Comparison of ENCODE assay signal across 9 cellular contexts in genomic region chr7:28178537-28178936, GRCh38. TPM values are rescaled to one million over a fixed set of nuclear protein-coding genes. Genes with fewer than 3 reads are reported as not detected.
DNase-seq lines count a peak whose midpoint lies in the region; ATAC-seq, FAIRE-seq and TF ChIP-seq lines count a peak whose summit lies in the region.
"Had no signal": no experiment of that assay in that cellular context is flagged by ENCODE, and none has a peak within 500 bp of the region (broad histone marks: within the 10 kb centered on the region; RNA-seq: fewer than 3 reads in every experiment).

No MANE protein-coding gene starts in this region.

- TF ChIP-seq CTCF in PC-3 (conservative IDR thresholded peaks at IDR 0.05; ENCODE audit: low read depth, low read length) (no peak), endothelial cell of umbilical vein (IDR thresholded peaks at IDR 0.05; ENCODE audit: extremely low read depth in 1 of 2, insufficient read depth in 1 of 2, low read depth in 1 of 2, low read length in 2 of 2) (no peak), MM.1S (IDR thresholded peaks at IDR 0.05; ENCODE audit: low read length) (no peak)

- no peak overlapping the region for H3K27ac ChIP-seq in PC-3 (ENCODE audit: low read length)
- no peak overlapping the region for H3K27ac ChIP-seq in endothelial cell of umbilical vein (ENCODE audit: insufficient read depth, low read depth, low read length)
- H3K27ac ChIP-seq in MM.1S (ENCODE audit: low read length): no peak overlapping the region

- POLR2A ChIA-PET in PC-3 (lab: Charles Lee; ENCODE audit: unreplicated experiment): no interaction called here
- POLR2A ChIA-PET in endothelial cell of umbilical vein (lab: Charles Lee): no interaction called here

- DNase-seq in PC-3 (peak; percentile 35), endothelial cell of umbilical vein (ENCODE audit: low read depth, low spot score) (no peak), retina (peak; percentile 13), HK-2 (ENCODE audit: unreplicated experiment) (no peak), MM.1S (no peak), NCI-H345 treated with DMSO at 0.1 percent for 48 hours (lab: John Stamatoyannopoulos, UW; ENCODE audit: unreplicated experiment) (no peak)
- DNase-seq: NCI-H1694 had no signal

- H3K9me3 ChIP-seq in ES-I3 (ENCODE audit: control insufficient read depth, insufficient read depth, low read length) (no peaks in the 10 kb centered on the region), PC-3 (ENCODE audit: low read length) (no peaks in the 10 kb centered on the region), endothelial cell of umbilical vein (replicated peaks; ENCODE audit: control insufficient read depth, insufficient read depth, low read length) (no peaks in the 10 kb centered on the region), MM.1S (replicated peaks; ENCODE audit: insufficient read depth, low read length) (no peaks in the 10 kb centered on the region)

- intact Hi-C loops in PC-3 (cut with micrococcal nuclease) (no loop called here), endothelial cell of umbilical vein (cut with micrococcal nuclease) (no loop called here)

- FAIRE-seq in endothelial cell of umbilical vein (lab: Jason Lieb, UNC): peak; percentile 38

- ATAC-seq in PC-3: no peak
- ATAC-seq in HG02759 (IDR thresholded peaks at IDR 0.05; ENCODE audit: unreplicated experiment): no peak

- CTCF ChIA-PET in PC-3 (lab: Charles Lee): interaction anchor here (0.5 kb wide), 1 partner anchor 1492 kb away, joined by 3 read pairs; no protein-coding TSS in a partner anchor
- CTCF ChIA-PET in endothelial cell of umbilical vein (lab: Charles Lee): no interaction called here

- H3K4me3 ChIP-seq in PC-3 (ENCODE audit: low read length): peak overlapping the region; percentile 79
- peak overlapping the region in 1 of 3 experiments; percentile 61 for H3K4me3 ChIP-seq in endothelial cell of umbilical vein (replicated peaks in 1 of 3; ENCODE audit: insufficient read depth in 1 of 3, low read depth in 1 of 3, low read length in 3 of 3)
- no peak overlapping the region for H3K4me3 ChIP-seq in MM.1S (ENCODE audit: low read length)

- H3K4me1 ChIP-seq in ES-I3 (ENCODE audit: insufficient read depth, low read length): peaks cover 26% of the 10 kb centered on the region; the same call in 1 of the 2 replicates
- peaks cover 12% of the 10 kb centered on the region for H3K4me1 ChIP-seq in PC-3 (ENCODE audit: insufficient read depth, low read length)
- H3K4me1 ChIP-seq in endothelial cell of umbilical vein (ENCODE audit: control insufficient read depth, extremely low read depth, insufficient read depth, low read length): peaks cover 12% of the 10 kb centered on the region
- H3K4me1 ChIP-seq in MM.1S (ENCODE audit: low read length): peaks cover 26% of the 10 kb centered on the region

- TF ChIP-seq POLR2A in endothelial cell of umbilical vein (IDR thresholded peaks at IDR 0.05; ENCODE audit: low read depth, low read length): no peak

- H3K4me2 ChIP-seq in PC-3 (ENCODE audit: low read length) (peak overlapping the region; percentile 92), endothelial cell of umbilical vein (ENCODE audit: insufficient read depth, low read length) (peak overlapping the region; percentile 72), MM.1S (ENCODE audit: low read depth, low read length) (no peak overlapping the region)

- no peaks in the 10 kb centered on the region for H3K9me1 ChIP-seq in endothelial cell of umbilical vein (replicated peaks; ENCODE audit: control insufficient read depth, extremely low read depth, insufficient read depth, low read length)

- no peaks in the 10 kb centered on the region for H3K27me3 ChIP-seq in PC-3 (ENCODE audit: low read length)
- no peaks in the 10 kb centered on the region for H3K27me3 ChIP-seq in endothelial cell of umbilical vein (ENCODE audit: control insufficient read depth in 2 of 2, insufficient read depth in 2 of 2, low read length in 2 of 2)
- H3K27me3 ChIP-seq in MM.1S (replicated peaks; ENCODE audit: insufficient read depth, low read length): no peaks in the 10 kb centered on the region

- H3K9me2 ChIP-seq in PC-3 (replicated peaks; ENCODE audit: low read length) (no peaks in the 10 kb centered on the region), MM.1S (replicated peaks; ENCODE audit: insufficient read depth, low read length) (no peaks in the 10 kb centered on the region)

- dilution Hi-C loops in endothelial cell of umbilical vein (cut with MboI; ENCODE audit: extremely low pct_ligation_motif_present, low sequenced_read_pairs): no loop called here

- H3K9ac ChIP-seq in ES-I3 (ENCODE audit: low read depth, low read length) (peak overlapping the region; percentile 66; the same call in 1 of the 2 replicates), PC-3 (ENCODE audit: low read length) (peak overlapping the region; percentile 60; the same call in 1 of the 2 replicates), endothelial cell of umbilical vein (replicated peaks; ENCODE audit: extremely low read depth, insufficient read depth, low read length) (peak overlapping the region; percentile 62), MM.1S (ENCODE audit: low read length) (no peak overlapping the region)

- H4K20me1 ChIP-seq in PC-3 (ENCODE audit: low read length) (no peaks in the 10 kb centered on the region), endothelial cell of umbilical vein (replicated peaks; ENCODE audit: control insufficient read depth, extremely low read depth, insufficient read depth, low read length) (no peaks in the 10 kb centered on the region), MM.1S (ENCODE audit: insufficient read depth, low read length) (no peaks in the 10 kb centered on the region)

- H2AFZ ChIP-seq in PC-3 (ENCODE audit: low read length) (peak overlapping the region; percentile 79), endothelial cell of umbilical vein (ENCODE audit: low read depth, low read length) (peak overlapping the region; percentile 33), MM.1S (ENCODE audit: low read length) (no peak overlapping the region)

- no TSS peak for BruUV-seq in PC-3 (replicated peaks; lab: Mats Ljungman, UMichigan)
- no TSS peak for BruUV-seq in endothelial cell of umbilical vein (replicated peaks; lab: Mats Ljungman, UMichigan)

- peaks cover 17% of the 10 kb centered on the region; the same call in 1 of the 2 replicates for H3K79me2 ChIP-seq in PC-3 (ENCODE audit: low read length)
- peaks cover 21% of the 10 kb centered on the region for H3K79me2 ChIP-seq in endothelial cell of umbilical vein (ENCODE audit: control insufficient read depth, insufficient read depth, low read length)
- no peaks in the 10 kb centered on the region for H3K79me2 ChIP-seq in MM.1S (ENCODE audit: low read length)

- H3K36me3 ChIP-seq in ES-I3 (ENCODE audit: insufficient read depth, low read length): no peaks in the 10 kb centered on the region
- no peaks in the 10 kb centered on the region for H3K36me3 ChIP-seq in PC-3 (ENCODE audit: low read depth, low read length)
- no peaks in the 10 kb centered on the region for H3K36me3 ChIP-seq in endothelial cell of umbilical vein (ENCODE audit: control insufficient read depth in 2 of 2, extremely low read depth in 1 of 2, insufficient read depth in 2 of 2, low read length in 2 of 2)
- H3K36me3 ChIP-seq in MM.1S (replicated peaks; ENCODE audit: insufficient read depth, low read length): no peaks in the 10 kb centered on the region

- H3F3A ChIP-seq in PC-3 (ENCODE audit: low read length, unreplicated experiment): no peaks in the 10 kb centered on the region
- 0 out of 2 replicates have a peak, but pooled peaks cover 14% of the 10 kb centered on the region for H3F3A ChIP-seq in MM.1S (ENCODE audit: insufficient read depth, low read length)

TF ChIP-seq in endothelial cell of umbilical vein, 7 proteins besides CTCF, POLR2A, EP300 and RAD21:
- TF ChIP-seq MAX (IDR thresholded peaks at IDR 0.05; ENCODE audit: insufficient read depth, insufficient read length) (no peak), POLR2AphosphoS5 (IDR thresholded peaks at IDR 0.05; ENCODE audit: insufficient read depth, low read depth, low read length) (no peak), GATA2 (IDR thresholded peaks at IDR 0.05; ENCODE audit: insufficient read depth, insufficient read length, low read depth, low read length) (no peak), EZH2 (IDR thresholded peaks at IDR 0.05; ENCODE audit: borderline replicate concordance, low read depth, low read length, severe bottlenecking) (no peak), JUN (IDR thresholded peaks at IDR 0.05; ENCODE audit: borderline replicate concordance, insufficient read depth, insufficient read length, low read depth) (no peak), FOS (IDR thresholded peaks at IDR 0.05; ENCODE audit: borderline replicate concordance, insufficient read depth, low read length) (no peak), MYC (IDR thresholded peaks at IDR 0.05; ENCODE audit: low read depth, low read length) (no peak)

RNA-seq across cellular contexts. Expression of gene JAZF1, which starts 2.1 kb away (rescaled TPM):
- total RNA-seq in PC-3 (2014; rRNA removed) (2.2 and 2.3 TPM in 2 replicates), endothelial cell of umbilical vein (14.9 and 16.9 TPM in 2 replicates)
- 2.0 and 2.5 TPM in 2 replicates for polyA plus RNA-seq in endothelial cell of umbilical vein
- 2.7 and 3.1 TPM in 2 replicates for polyA plus RNA-seq in endothelial cell of umbilical vein (2011; cell fraction: cytosol; rRNA removed)
- 2.8 and 3.2 TPM in 2 replicates for polyA plus RNA-seq in endothelial cell of umbilical vein (2011; cell fraction: nucleus; rRNA removed)
- polyA plus RNA-seq in endothelial cell of umbilical vein (2012): 8.0 and 9.0 TPM in 2 replicates
- 3.2 and 6.6 TPM in 2 replicates for polyA minus RNA-seq in endothelial cell of umbilical vein
- 1.1 TPM for polyA minus RNA-seq in endothelial cell of umbilical vein (2011; cell fraction: cytosol; rRNA and poly(A)+ RNA removed)
- polyA minus RNA-seq in endothelial cell of umbilical vein (2011; cell fraction: nucleus; rRNA and poly(A)+ RNA removed): 7.0 and 7.5 TPM in 2 replicates

Comparison
In these comparisons a context has a peak if more than half of its experiments do, and no peak if none do; other contexts are left out.
1. DNase-seq: peak in PC-3 (single experiment) and retina (single experiment); none in endothelial cell of umbilical vein (single experiment), HK-2 (single experiment), MM.1S (single experiment) and NCI-H345 treated with DMSO at 0.1 percent for 48 hours (single experiment).